ENCODE assay signal across 15 cellular contexts in the genomic region with DNA sequence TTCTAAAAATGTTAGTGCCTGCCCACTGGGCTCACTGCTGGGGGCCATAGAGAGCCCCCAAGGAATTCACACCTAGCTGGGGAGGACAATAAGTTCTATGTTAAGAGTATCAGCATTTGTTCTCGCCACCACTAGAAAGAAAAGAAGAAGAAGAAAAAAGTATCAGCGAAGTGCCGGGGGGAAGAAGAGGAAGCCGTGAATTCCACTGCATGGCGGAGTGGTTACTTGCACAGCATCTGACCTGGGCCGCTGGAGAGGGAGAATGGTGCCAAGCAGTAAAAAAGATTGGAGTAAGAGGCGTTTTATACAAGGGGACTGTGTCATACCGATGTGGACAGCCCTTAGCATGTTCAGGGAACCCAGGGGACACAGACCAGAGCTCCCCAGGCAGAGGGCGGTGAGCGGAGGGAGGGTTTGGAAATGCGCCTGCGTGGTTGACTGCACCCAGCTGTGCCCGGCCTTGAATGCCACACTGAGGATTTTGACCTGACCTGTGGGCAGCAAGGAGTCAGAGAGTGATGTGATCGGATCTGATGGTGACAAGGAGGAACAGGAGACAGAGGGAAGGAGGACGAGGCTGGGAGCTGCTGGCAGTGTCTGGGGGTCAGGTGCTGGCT. TPM values are rescaled to one million over a fixed set of nuclear protein-coding genes. Genes with fewer than 3 reads are reported as not detected.
A peak's percentile ranks its signal among the peaks of the same experiment; 100 is the strongest.
DNase-seq lines count a peak whose midpoint lies in the region; ATAC-seq and TF ChIP-seq lines count a peak whose summit lies in the region.
"Had no signal": no experiment of that assay in that cellular context is flagged by ENCODE, and none has a peak within 500 bp of the region (broad histone marks: within the 10 kb centered on the region; RNA-seq: fewer than 3 reads in every experiment).

No MANE protein-coding gene starts in this region.

- H3K79me2 ChIP-seq in mesendoderm (ENCODE audit: control insufficient read depth, insufficient read depth, low read length), result no peaks in the 10 kb centered on the region

- DNase-seq in natural killer cell (no peak), WERI-Rb-1 (no peak), mesendoderm (peak; percentile 81), uterus (no peak), GOT3 (lab: John Stamatoyannopoulos, UW) (no peak), SIG-M5 treated with dmso at 0.1 percent for 504 hours (lab: John Stamatoyannopoulos, UW; ENCODE audit: unreplicated experiment) (no peak)
- DNase-seq in natural killer cell treated with Interleukin-12 subunit alpha and Interleukin-12 subunit beta and Interleukin-15 and Interleukin-18, amount 100 ng/mL, for 72 hours (ENCODE audit: low spot score), result no peak
- DNase-seq: amniotic stem cell; effector CD4-positive, alpha-beta T cell; gastrocnemius medialis; stomach; T-helper 9 cell had no signal

- H4K8ac ChIP-seq in mesendoderm (ENCODE audit: low read depth, low read length), result no peak overlapping the region

- peak overlapping the region; percentile 22 for H3K4me3 Mint-ChIP-seq in natural killer cell
- no peak overlapping the region for H3K4me3 Mint-ChIP-seq in natural killer cell treated with Interleukin-12 subunit alpha and Interleukin-12 subunit beta and Interleukin-15 and Interleukin-18, amount 100 ng/mL, for 72 hours

- ATAC-seq in natural killer cell (no peak), GM21529 (IDR thresholded peaks at IDR 0.05; ENCODE audit: unreplicated experiment) (no peak)
- ATAC-seq in natural killer cell treated with Interleukin-12 subunit alpha and Interleukin-12 subunit beta and Interleukin-15 and Interleukin-18, amount 100 ng/mL, for 72 hours, result no peak
- ATAC-seq: gastrocnemius medialis, Panc1 had no signal

- no peak overlapping the region for H3K23ac ChIP-seq in mesendoderm (ENCODE audit: low read length)

- no peak overlapping the region for H3K9ac ChIP-seq in mesendoderm (ENCODE audit: low read length)

- H3K27me3 Mint-ChIP-seq in natural killer cell (ENCODE audit: low read depth in 2 of 2), result no peaks in the 10 kb centered on the region
- H3K27me3 Mint-ChIP-seq in natural killer cell treated with Interleukin-12 subunit alpha and Interleukin-12 subunit beta and Interleukin-15 and Interleukin-18, amount 100 ng/mL, for 72 hours, result no peaks in the 10 kb centered on the region

- H3K79me1 ChIP-seq in mesendoderm (ENCODE audit: low read length), result no peaks in the 10 kb centered on the region

- H3K36me3 ChIP-seq in WERI-Rb-1, result no peaks in the 10 kb centered on the region
- H3K36me3 ChIP-seq in mesendoderm (ENCODE audit: control insufficient read depth, insufficient read depth, low read length), result no peaks in the 10 kb centered on the region
- H3K36me3 ChIP-seq in uterus, result no peaks in the 10 kb centered on the region
- H3K36me3 ChIP-seq: gastrocnemius medialis, stomach had no signal

- H3K4me2 ChIP-seq in mesendoderm (ENCODE audit: low read length), result no peak overlapping the region

- no peak for TF ChIP-seq POLR2A in uterus (IDR thresholded peaks at IDR 0.05)

- intact Hi-C loops in natural killer cell (cut with micrococcal nuclease) (loop anchor here (10.0 kb wide), 1 partner anchor 234 kb away; no protein-coding TSS in a partner anchor), uterus (cut with DNase I; ENCODE audit: low total_unique reads) (no loop called here)

- no peak overlapping the region for H2BK120ac ChIP-seq in mesendoderm (ENCODE audit: low read depth, low read length)

- no peak overlapping the region for H3K4ac ChIP-seq in mesendoderm (ENCODE audit: low read depth, low read length)

- no CpG with 5 or more reads among the region's 15 CpGs for WGBS in mesendoderm (ENCODE audit: extremely low coverage, insufficient coverage, low lambda C conversion rate)

- no peak overlapping the region for H3K4me3 ChIP-seq in WERI-Rb-1 (ENCODE audit: low read depth, low read length)
- no peak overlapping the region for H3K4me3 ChIP-seq in mesendoderm (ENCODE audit: low read length)
- no peak overlapping the region for H3K4me3 ChIP-seq in uterus
- H3K4me3 ChIP-seq: gastrocnemius medialis, stomach had no signal

- no peak overlapping the region for H4K5ac ChIP-seq in mesendoderm (ENCODE audit: low read length)

- H2BK5ac ChIP-seq in mesendoderm (ENCODE audit: low read length), result peak overlapping the region; percentile 73

- no peaks in the 10 kb centered on the region for H3K9me3 Mint-ChIP-seq in natural killer cell
- H3K9me3 Mint-ChIP-seq in natural killer cell treated with Interleukin-12 subunit alpha and Interleukin-12 subunit beta and Interleukin-15 and Interleukin-18, amount 100 ng/mL, for 72 hours, result no peaks in the 10 kb centered on the region

- H3K27ac ChIP-seq in WERI-Rb-1 (peak overlapping the region; percentile 87), mesendoderm (ENCODE audit: low read depth, low read length) (no peak overlapping the region), uterus (peak overlapping the region; percentile 60 to 75)

- peak overlapping the region; percentile 14 to 15 for H3K27ac Mint-ChIP-seq in natural killer cell
- no peak overlapping the region for H3K27ac Mint-ChIP-seq in natural killer cell treated with Interleukin-12 subunit alpha and Interleukin-12 subunit beta and Interleukin-15 and Interleukin-18, amount 100 ng/mL, for 72 hours
- H3K27ac Mint-ChIP-seq: progenitor cell of endocrine pancreas had no signal

- no peak overlapping the region for H2AK5ac ChIP-seq in mesendoderm (ENCODE audit: low read length)

- no peak for TF ChIP-seq CTCF in natural killer cell (IDR thresholded peaks at IDR 0.05)
- TF ChIP-seq CTCF in WERI-Rb-1 (IDR thresholded peaks at IDR 0.05; ENCODE audit: low read depth, low read length), result no peak
- no peak for TF ChIP-seq CTCF in uterus (IDR thresholded peaks at IDR 0.05)

- peaks cover 80 to 85% of the 10 kb centered on the region in 2 donors for H3K4me1 Mint-ChIP-seq in natural killer cell
- H3K4me1 Mint-ChIP-seq in natural killer cell treated with Interleukin-12 subunit alpha and Interleukin-12 subunit beta and Interleukin-15 and Interleukin-18, amount 100 ng/mL, for 72 hours (ENCODE audit: low read depth in 2 of 2), result peaks cover 65 to 70% of the 10 kb centered on the region in 2 donors

- H3K9me3 ChIP-seq in WERI-Rb-1 (ENCODE audit: severe bottlenecking), result no peaks in the 10 kb centered on the region
- no peaks in the 10 kb centered on the region for H3K9me3 ChIP-seq in uterus
- H3K9me3 ChIP-seq: gastrocnemius medialis, stomach had no signal

- H3K56ac ChIP-seq in mesendoderm (ENCODE audit: low read length), result peak overlapping the region; percentile 1

- no peak overlapping the region for H2BK15ac ChIP-seq in mesendoderm (replicated peaks; ENCODE audit: low read depth)

- H3K4me1 ChIP-seq in mesendoderm (ENCODE audit: control insufficient read depth, low read depth, low read length) (peaks cover 7% of the 10 kb centered on the region), uterus (peaks cover 0 to 15% of the 10 kb centered on the region in 2 donors)

- H3K27me3 ChIP-seq in WERI-Rb-1 (ENCODE audit: insufficient read depth, low read depth, severe bottlenecking) (no peaks in the 10 kb centered on the region), mesendoderm (ENCODE audit: insufficient read depth, low read length, poor library complexity) (no peaks in the 10 kb centered on the region), uterus (no peaks in the 10 kb centered on the region)

- no peaks in the 10 kb centered on the region for H3K36me3 Mint-ChIP-seq in natural killer cell
- H3K36me3 Mint-ChIP-seq in natural killer cell treated with Interleukin-12 subunit alpha and Interleukin-12 subunit beta and Interleukin-15 and Interleukin-18, amount 100 ng/mL, for 72 hours, result no peaks in the 10 kb centered on the region

- H3K18ac ChIP-seq in mesendoderm (ENCODE audit: low read length), result no peak overlapping the region

RNA-seq across cellular contexts. Expression of a gene that starts 52.9 kb away (rescaled TPM):
- total RNA-seq in natural killer cell (10 to 100 TPM in 2 of 3 donors, 1 to 10 TPM in 1; 5.7 to 53.6 (median 15.9) TPM), uterus (10 to 100 TPM in 3 of 4 donors, 1 to 10 TPM in 1; 3.3 to 45.1 (median 21.5) TPM)
- total RNA-seq in natural killer cell treated with Interleukin-12 subunit alpha and Interleukin-12 subunit beta and Interleukin-15 and Interleukin-18, amount 100 ng/mL, for 72 hours, result under 1 TPM in 1 of 2 donors, not detected in 1; 0.43 TPM
- 0.44 TPM for polyA plus RNA-seq in mesendoderm (2013, experiment 1 of 2)
- polyA plus RNA-seq in mesendoderm (2013, experiment 2 of 2), result 0.24 TPM

Comparison
In these comparisons a context has a peak if more than half of its experiments do, and no peak if none do; other contexts are left out.
1. H3K27ac Mint-ChIP-seq: peak in natural killer cell (2 of 2); none in natural killer cell treated with Interleukin-12 subunit alpha and Interleukin-12 subunit beta and Interleukin-15 and Interleukin-18, amount 100 ng/mL, for 72 hours (0 of 2).